In the genomic region with DNA sequence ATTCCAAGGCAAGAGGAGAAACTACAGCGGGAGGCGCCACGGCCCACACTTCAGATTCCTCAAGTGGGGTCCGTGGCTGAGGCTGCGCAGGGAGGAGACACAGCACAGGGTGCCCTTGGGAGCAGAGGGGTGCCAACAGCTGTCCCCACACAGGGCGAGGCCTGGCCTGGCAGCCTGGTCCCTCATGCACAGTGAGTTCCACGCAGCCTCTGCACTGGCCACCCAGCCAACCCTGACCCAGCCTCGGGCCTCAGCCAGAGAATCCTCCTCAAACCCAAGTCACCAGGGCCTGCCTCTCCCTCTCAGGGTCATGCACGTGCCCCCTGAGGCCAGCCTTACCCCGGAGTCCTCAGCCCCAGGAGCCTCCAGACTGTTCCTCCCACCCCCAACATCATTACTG, we compare ENCODE assay signal across 16 cellular contexts. TPM values are rescaled to one million over a fixed set of nuclear protein-coding genes. Genes with fewer than 3 reads are reported as not detected.
DNase-seq lines count a peak whose midpoint lies in the region; ATAC-seq and TF ChIP-seq lines count a peak whose summit lies in the region.
"Had no signal": no experiment of that assay in that cellular context is flagged by ENCODE, and none has a peak within 500 bp of the region (broad histone marks: within the 10 kb centered on the region; RNA-seq: fewer than 3 reads in every experiment).

No MANE protein-coding gene starts in this region.

- H3K4me3 Mint-ChIP-seq in progenitor cell of endocrine pancreas (ENCODE audit: low read depth), result no peak overlapping the region
- H3K4me3 Mint-ChIP-seq in activated CD4-positive, alpha-beta T cell treated with anti-CD3 and anti-CD28 coated beads, Interleukin-2, amount 10 ng/mL, durations not matched to agents 7 days and 5 days, result no peak overlapping the region

- no peaks in the 10 kb centered on the region for H3K9me3 Mint-ChIP-seq in progenitor cell of endocrine pancreas (ENCODE audit: low read depth)
- H3K9me3 Mint-ChIP-seq in activated CD4-positive, alpha-beta T cell treated with anti-CD3 and anti-CD28 coated beads, Interleukin-2, amount 10 ng/mL, durations not matched to agents 7 days and 5 days, result no peaks in the 10 kb centered on the region

- no peaks in the 10 kb centered on the region for H3K27me3 ChIP-seq in BLaER1 treated with 17β-estradiol and CSF1 and Interleukin-3, amounts not matched to agents 10 nM and 100 nM
- H3K27me3 ChIP-seq in RWPE2 (ENCODE audit: insufficient read depth, poor library complexity, severe bottlenecking) (no peaks in the 10 kb centered on the region), right cardiac atrium (ENCODE audit: control insufficient read depth, insufficient read depth) (no peaks in the 10 kb centered on the region)
- H3K27me3 ChIP-seq: gastroesophageal sphincter, neutrophil had no signal

- CTCF ChIA-PET in activated CD4-positive, alpha-beta T cell treated with anti-CD3 and anti-CD28 coated beads, Interleukin-2, amount 10 ng/mL, durations not matched to agents 7 days and 5 days (lab: Charles Lee), result interaction anchor here (1.0 kb wide), 1 partner anchor 66 kb away, joined by 3 read pairs; no protein-coding TSS in a partner anchor

- peak overlapping the region; percentile 87 to 100 (median 98) for H3K4me2 ChIP-seq in BLaER1 treated with 17β-estradiol and CSF1 and Interleukin-3, amounts not matched to agents 10 nM and 100 nM

- H3K9me3 ChIP-seq in BLaER1 treated with 17β-estradiol and CSF1 and Interleukin-3, amounts not matched to agents 10 nM and 100 nM (replicated peaks in 1 of 11), result no peaks in the 10 kb centered on the region
- no peaks in the 10 kb centered on the region for H3K9me3 ChIP-seq in RWPE2 (ENCODE audit: severe bottlenecking)
- H3K9me3 ChIP-seq in right cardiac atrium (ENCODE audit: control insufficient read depth, low read length), result no peaks in the 10 kb centered on the region
- H3K9me3 ChIP-seq: gastroesophageal sphincter, neutrophil had no signal

- DNase-seq in RWPE2 (ENCODE audit: low spot score), result peak; percentile 41
- peak; percentile 9 to 40 (median 25) for DNase-seq in right cardiac atrium
- no peak for DNase-seq in progenitor cell of endocrine pancreas (ENCODE audit: low spot score, unreplicated experiment)
- DNase-seq in activated CD4-positive, alpha-beta T cell treated with anti-CD3 and anti-CD28 coated beads, Interleukin-2, amount 10 ng/mL, durations not matched to agents 7 days and 5 days, result no peak
- DNase-seq in OCI-M1 (lab: John Stamatoyannopoulos, UW), result no peak
- DNase-seq in AG08395 (ENCODE audit: low spot score), result no peak
- no peak for DNase-seq in COR-L47 (lab: John Stamatoyannopoulos, UW)
- DNase-seq: activated CD4-positive, alpha-beta T cell treated with anti-CD3 and anti-CD28 coated beads, Interleukin-2, amount 50 U/mL, for 48 hours; activated effector memory CD4-positive, alpha-beta T cell treated with anti-CD3 and anti-CD28 coated beads, Interleukin-2, amount 50 U/mL, for 16 hours; NCI-H1092; NCI-H1930; NCI-H748 treated with DMSO at 0.1 percent for 48 hours had no signal

- H3K9ac ChIP-seq in BLaER1 treated with 17β-estradiol and CSF1 and Interleukin-3, amounts not matched to agents 10 nM and 100 nM, result peak overlapping the region in 7 of 11 experiments; percentile 62 to 76 (median 69); a peak in 9 of 22 replicates

- peak overlapping the region in 2 of 10 experiments; percentile 56; a peak in 1 of 20 replicates for H3K4me3 ChIP-seq in BLaER1 treated with 17β-estradiol and CSF1 and Interleukin-3, amounts not matched to agents 10 nM and 100 nM
- H3K4me3 ChIP-seq in RWPE2 (ENCODE audit: severe bottlenecking), result no peak overlapping the region
- no peak overlapping the region for H3K4me3 ChIP-seq in right cardiac atrium (ENCODE audit: low read length)
- H3K4me3 ChIP-seq: gastroesophageal sphincter had no signal

- H3K36me3 ChIP-seq in BLaER1 treated with 17β-estradiol and CSF1 and Interleukin-3, amounts not matched to agents 10 nM and 100 nM, result 0 out of 22 replicates have a peak, but pooled peaks cover 0 to 10% (median 0%) of the 10 kb centered on the region in 11 experiments
- H3K36me3 ChIP-seq in RWPE2 (ENCODE audit: low read depth), result no peaks in the 10 kb centered on the region
- H3K36me3 ChIP-seq: gastroesophageal sphincter, neutrophil had no signal

- no peaks in the 10 kb centered on the region for H3K27me3 Mint-ChIP-seq in progenitor cell of endocrine pancreas
- H3K27me3 Mint-ChIP-seq in activated CD4-positive, alpha-beta T cell treated with anti-CD3 and anti-CD28 coated beads, Interleukin-2, amount 10 ng/mL, durations not matched to agents 7 days and 5 days, result no peaks in the 10 kb centered on the region

- peaks cover 76 to 94% (median 90%) of the 10 kb centered on the region in 10 experiments for H3K4me1 ChIP-seq in BLaER1 treated with 17β-estradiol and CSF1 and Interleukin-3, amounts not matched to agents 10 nM and 100 nM
- H3K4me1 ChIP-seq in RWPE2 (ENCODE audit: insufficient read depth, poor library complexity, severe bottlenecking), result no peaks in the 10 kb centered on the region
- H3K4me1 ChIP-seq in right cardiac atrium (ENCODE audit: control insufficient read depth, insufficient read depth, low read length), result peaks cover 29% of the 10 kb centered on the region

- intact Hi-C loops in right cardiac atrium (cut with DNase I), result no loop called here

- H3K27ac ChIP-seq in BLaER1 treated with 17β-estradiol and CSF1 and Interleukin-3, amounts not matched to agents 10 nM and 100 nM, result peak overlapping the region in 3 of 11 experiments; percentile 69 to 81 (median 78); a peak in 3 of 22 replicates
- H3K27ac ChIP-seq in RWPE2 (ENCODE audit: poor library complexity, severe bottlenecking) (no peak overlapping the region), right cardiac atrium (ENCODE audit: low read length) (no peak overlapping the region)
- H3K27ac ChIP-seq: neutrophil, RWPE1 had no signal

- ATAC-seq in RWPE2 (ENCODE audit: low read depth) (no peak), right cardiac atrium (no peak)
- ATAC-seq: gastroesophageal sphincter had no signal

- 86% methylated on average over 10 of the region's 10 CpGs for WGBS in right cardiac atrium

- H3K27ac Mint-ChIP-seq in progenitor cell of endocrine pancreas, result peak overlapping the region; percentile 59
- H3K27ac Mint-ChIP-seq in activated CD4-positive, alpha-beta T cell treated with anti-CD3 and anti-CD28 coated beads, Interleukin-2, amount 10 ng/mL, durations not matched to agents 7 days and 5 days, result no peak overlapping the region

- no peak for TF ChIP-seq CTCF in RWPE2 (IDR thresholded peaks at IDR 0.05; ENCODE audit: poor library complexity, severe bottlenecking)
- no peak for TF ChIP-seq CTCF in progenitor cell of endocrine pancreas (IDR thresholded peaks at IDR 0.05; ENCODE audit: unreplicated experiment)

- no peaks in the 10 kb centered on the region for H3K36me3 Mint-ChIP-seq in progenitor cell of endocrine pancreas (ENCODE audit: insufficient read depth)
- H3K36me3 Mint-ChIP-seq in activated CD4-positive, alpha-beta T cell treated with anti-CD3 and anti-CD28 coated beads, Interleukin-2, amount 10 ng/mL, durations not matched to agents 7 days and 5 days (ENCODE audit: low read depth), result no peaks in the 10 kb centered on the region

- peaks cover 92 to 97% (median 96%) of the 10 kb centered on the region in 11 experiments for H4K20me1 ChIP-seq in BLaER1 treated with 17β-estradiol and CSF1 and Interleukin-3, amounts not matched to agents 10 nM and 100 nM

- POLR2A ChIA-PET in activated CD4-positive, alpha-beta T cell treated with anti-CD3 and anti-CD28 coated beads, Interleukin-2, amount 10 ng/mL, durations not matched to agents 7 days and 5 days (lab: Charles Lee), result no interaction called here

- H3K4me1 Mint-ChIP-seq in progenitor cell of endocrine pancreas (ENCODE audit: low read depth), result peaks cover 8% of the 10 kb centered on the region
- H3K4me1 Mint-ChIP-seq in activated CD4-positive, alpha-beta T cell treated with anti-CD3 and anti-CD28 coated beads, Interleukin-2, amount 10 ng/mL, durations not matched to agents 7 days and 5 days, result peaks cover 10% of the 10 kb centered on the region

RNA-seq across cellular contexts. Expression of gene MOB2, which starts 22.4 kb away (rescaled TPM):
- 10 to 100 TPM; 35.0 to 45.0 (median 42.0) TPM for total RNA-seq in right cardiac atrium
- 40.0 TPM for polyA plus RNA-seq in right cardiac atrium
- total RNA-seq in progenitor cell of endocrine pancreas, result 30.4 and 33.3 TPM in 2 replicates
- 10 to 100 TPM; 45.1 to 45.4 TPM for total RNA-seq in activated CD4-positive, alpha-beta T cell treated with anti-CD3 and anti-CD28 coated beads, Interleukin-2, amount 10 ng/mL, durations not matched to agents 7 days and 5 days

Comparison
In these comparisons a context has a peak if more than half of its experiments do, and no peak if none do; other contexts are left out.
1. DNase-seq: peak in RWPE2 (single experiment) and right cardiac atrium (3 of 3); none in progenitor cell of endocrine pancreas (single experiment), activated CD4-positive, alpha-beta T cell treated with anti-CD3 and anti-CD28 coated beads, Interleukin-2, amount 10 ng/mL, durations not matched to agents 7 days and 5 days (single experiment), OCI-M1 (single experiment), AG08395 (single experiment) and COR-L47 (single experiment).